In the genomic region with DNA sequence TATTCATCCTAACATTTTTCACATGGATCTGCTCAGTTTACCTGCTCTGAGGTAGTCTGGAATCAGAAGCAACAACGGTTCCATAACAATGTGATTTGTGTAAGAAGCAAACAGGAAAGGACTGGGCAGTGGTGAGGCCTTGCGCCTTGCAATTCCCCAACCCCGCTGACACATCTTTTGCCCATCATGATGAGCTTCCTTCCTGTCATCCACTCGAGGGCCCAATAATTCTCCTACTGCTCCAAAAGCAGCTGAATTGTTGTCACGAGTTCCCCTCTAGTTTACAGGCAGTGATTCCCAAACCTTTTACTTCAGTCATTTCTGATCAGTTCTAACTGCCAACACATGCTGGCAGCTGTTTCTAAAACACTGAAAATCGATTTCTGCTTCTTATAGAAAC, we compare ENCODE assay signal across 8 cellular contexts. TPM values are rescaled to one million over a fixed set of nuclear protein-coding genes. Genes with fewer than 3 reads are reported as not detected.
DNase-seq lines count a peak whose midpoint lies in the region; ATAC-seq and TF ChIP-seq lines count a peak whose summit lies in the region.
"Had no signal": no experiment of that assay in that cellular context is flagged by ENCODE, and none has a peak within 500 bp of the region (broad histone marks: within the 10 kb centered on the region; RNA-seq: fewer than 3 reads in every experiment).

No MANE protein-coding gene starts in this region.

- H3K4me1 ChIP-seq in suprapubic skin = peaks cover 22% of the 10 kb centered on the region
- no peaks in the 10 kb centered on the region for H3K4me1 ChIP-seq in effector memory CD4-positive, alpha-beta T cell (ENCODE audit: control insufficient read depth, insufficient read depth, low read length, poor library complexity, severe bottlenecking)

- no peaks in the 10 kb centered on the region for H3K27me3 ChIP-seq in suprapubic skin
- no peaks in the 10 kb centered on the region for H3K27me3 ChIP-seq in effector memory CD4-positive, alpha-beta T cell (replicated peaks; ENCODE audit: control insufficient read depth, insufficient read depth, low read length, poor library complexity, severe bottlenecking)

- peak overlapping the region; percentile 85 for H3K27ac ChIP-seq in suprapubic skin
- H3K27ac ChIP-seq in effector memory CD4-positive, alpha-beta T cell (ENCODE audit: insufficient read depth, low read length, poor library complexity, severe bottlenecking) = no peak overlapping the region

- DNase-seq in foreskin fibroblast (peak; percentile 63 to 67), suprapubic skin (ENCODE audit: low spot score in 2 of 2) (peak in 1 of 2 donors; percentile 64), DMS79 treated with DMSO at 0.1 percent for 48 hours (lab: John Stamatoyannopoulos, UW) (no peak), SW480 (ENCODE audit: low spot score) (no peak)
- DNase-seq in effector memory CD4-positive, alpha-beta T cell = no peak
- DNase-seq: NCI-H1105 had no signal

- no peak for TF ChIP-seq CTCF in foreskin fibroblast (IDR thresholded peaks at IDR 0.05; ENCODE audit: low read depth, low read length)
- no peak for TF ChIP-seq CTCF in suprapubic skin (IDR thresholded peaks at IDR 0.05)

- TF ChIP-seq POLR2A in suprapubic skin (IDR thresholded peaks at IDR 0.05) = no peak

- WGBS in suprapubic skin = 45% methylated on average over 6 of the region's 6 CpGs

- H3K36me3 ChIP-seq in suprapubic skin = peaks cover 4% of the 10 kb centered on the region
- H3K36me3 ChIP-seq in effector memory CD4-positive, alpha-beta T cell (ENCODE audit: control insufficient read depth, insufficient read depth, low read length) = no peaks in the 10 kb centered on the region

- TF ChIP-seq EP300 in suprapubic skin (IDR thresholded peaks at IDR 0.05) = no peak

- ATAC-seq in GM19397 (IDR thresholded peaks at IDR 0.05; ENCODE audit: unreplicated experiment) = peak; percentile 36
- peak; percentile 44 for ATAC-seq in HG03108 (IDR thresholded peaks at IDR 0.05; ENCODE audit: unreplicated experiment)

- H3K4me3 ChIP-seq in foreskin fibroblast (ENCODE audit: low read depth in 1 of 2, low read length in 2 of 2) (no peak overlapping the region), suprapubic skin (no peak overlapping the region)
- no peak overlapping the region for H3K4me3 ChIP-seq in effector memory CD4-positive, alpha-beta T cell (ENCODE audit: insufficient read depth, low read depth, low read length, poor library complexity, severe bottlenecking)

- H3K9me3 ChIP-seq in suprapubic skin = no peaks in the 10 kb centered on the region
- no peaks in the 10 kb centered on the region for H3K9me3 ChIP-seq in effector memory CD4-positive, alpha-beta T cell (ENCODE audit: control insufficient read depth, low read length)

RNA-seq across cellular contexts. Expression of a gene that starts 22.9 kb away (rescaled TPM):
- 10 to 100 TPM; 24.9 to 43.5 (median 31.8) TPM for total RNA-seq in suprapubic skin

RNA-seq across cellular contexts. Expression of a gene that starts 48.1 kb away (rescaled TPM):
- total RNA-seq in suprapubic skin = not detected

Comparison
In these comparisons a context has a peak if more than half of its experiments do, and no peak if none do; other contexts are left out.
1. DNase-seq: peak in foreskin fibroblast (2 of 2); none in DMS79 treated with DMSO at 0.1 percent for 48 hours (single experiment), effector memory CD4-positive, alpha-beta T cell (0 of 3) and SW480 (single experiment).